Comparison of ENCODE assay signal across 12 cellular contexts in the genomic region with DNA sequence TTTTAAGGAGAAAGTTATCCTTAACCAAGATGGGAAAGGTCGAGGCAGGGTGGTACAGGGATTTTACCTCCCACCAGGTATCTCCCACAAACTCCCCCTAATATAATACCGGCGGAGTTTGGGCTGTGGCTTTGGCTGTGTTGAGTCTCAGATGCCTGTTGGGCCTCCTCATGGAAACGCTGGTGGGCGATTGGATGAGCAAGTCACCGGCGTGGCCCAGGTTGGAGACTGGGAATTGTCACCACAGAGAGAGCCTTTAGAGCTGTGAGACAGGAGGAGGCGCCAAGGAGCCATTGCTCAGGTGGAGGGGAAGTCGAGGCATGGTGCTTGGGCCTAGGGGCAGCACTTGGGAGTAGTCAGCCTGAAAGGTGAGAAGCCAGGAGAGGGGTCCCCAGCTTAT.
"Had no signal": no experiment of that assay in that cellular context is flagged by ENCODE, and none has a peak within 500 bp of the region (broad histone marks: within the 10 kb centered on the region; RNA-seq: fewer than 3 reads in every experiment).

No MANE protein-coding gene starts in this region.

- H3K27me3 ChIP-seq: dorsolateral prefrontal cortex, stomach had no signal

- H3K4me3 Mint-ChIP-seq: activated CD8-positive, alpha-beta memory T cell treated with anti-CD3 and anti-CD28 coated beads, Interleukin-2, amount 10 ng/mL, durations not matched to agents 7 days and 5 days had no signal

- H3K27ac Mint-ChIP-seq: activated CD8-positive, alpha-beta memory T cell treated with anti-CD3 and anti-CD28 coated beads, Interleukin-2, amount 10 ng/mL, durations not matched to agents 7 days and 5 days had no signal

- H3K27me3 Mint-ChIP-seq: activated CD8-positive, alpha-beta memory T cell treated with anti-CD3 and anti-CD28 coated beads, Interleukin-2, amount 10 ng/mL, durations not matched to agents 7 days and 5 days; naive thymus-derived CD4-positive, alpha-beta T cell had no signal

- H3K27ac ChIP-seq: dorsolateral prefrontal cortex, stomach had no signal

- ATAC-seq: activated CD4-positive, CD25-positive, alpha-beta regulatory T cell treated with anti-CD3 and anti-CD28 coated beads, Interleukin-2, amount 50 U/mL, for 24 hours; activated CD8-positive, alpha-beta memory T cell treated with anti-CD3 and anti-CD28 coated beads, Interleukin-2, amount 10 ng/mL, durations not matched to agents 7 days and 5 days; activated T-cell treated with anti-CD3 and anti-CD28 coated beads, Interleukin-2, amount 50 U/mL, for 4 hours; left cardiac atrium; naive thymus-derived CD4-positive, alpha-beta T cell had no signal

- H3K4me3 ChIP-seq: dorsolateral prefrontal cortex, lung, stomach had no signal

- DNase-seq: activated CD4-positive, alpha-beta T cell treated with anti-CD3 and anti-CD28 coated beads, Interleukin-2, amount 50 U/mL, for 48 hours; activated CD8-positive, alpha-beta memory T cell treated with anti-CD3 and anti-CD28 coated beads, Interleukin-2, amount 10 ng/mL, durations not matched to agents 7 days and 5 days; activated T-cell treated with anti-CD3 and anti-CD28 coated beads, Interleukin-2, amount 50 U/mL, for 4 hours; foreskin melanocyte; left cardiac atrium; naive thymus-derived CD4-positive, alpha-beta T cell; stimulated activated CD4-positive, alpha-beta T cell treated with anti-CD3 and anti-CD28 coated beads, Interleukin-2, amount 100 ng/mL, for 48 hours; stomach; T-helper 2 cell had no signal
